Comparison of ENCODE assay signal across 30 cellular contexts in genomic region chr3:145696011-145696410, GRCh38.
"Had no signal": no experiment of that assay in that cellular context is flagged by ENCODE, and none has a peak within 500 bp of the region (broad histone marks: within the 10 kb centered on the region; RNA-seq: fewer than 3 reads in every experiment).

No MANE protein-coding gene starts in this region.

- H3K27me3 Mint-ChIP-seq: activated CD4-positive, alpha-beta memory T cell treated with anti-CD3 and anti-CD28 coated beads for 36 hours; activated CD4-positive, alpha-beta T cell treated with anti-CD3 and anti-CD28 coated beads for 36 hours; activated CD4-positive, alpha-beta T cell treated with anti-CD3 and anti-CD28 coated beads, Interleukin-2, amount 10 ng/mL, durations not matched to agents 24 days and 14 days; activated CD8-positive, alpha-beta memory T cell treated with anti-CD3 and anti-CD28 coated beads, Interleukin-2, amount 10 ng/mL, durations not matched to agents 7 days and 5 days; activated naive CD8-positive, alpha-beta T cell; activated T-cell treated with anti-CD3 and anti-CD28 coated beads, Interleukin-2, amount 50 U/mL, for 24 hours; central memory CD8-positive, alpha-beta T cell had no signal

- H3K4me1 Mint-ChIP-seq: activated CD4-positive, alpha-beta T cell treated with anti-CD3 and anti-CD28 coated beads for 36 hours; activated CD4-positive, alpha-beta T cell treated with anti-CD3 and anti-CD28 coated beads, Interleukin-2, amount 10 ng/mL, durations not matched to agents 24 days and 14 days; activated CD8-positive, alpha-beta memory T cell treated with anti-CD3 and anti-CD28 coated beads, Interleukin-2, amount 10 ng/mL, durations not matched to agents 7 days and 5 days; central memory CD8-positive, alpha-beta T cell had no signal

- H3K36me3 ChIP-seq: adrenal gland, ascending aorta, brain microvascular endothelial cell, gastrocnemius medialis, heart left ventricle had no signal

- H3K4me1 ChIP-seq: adrenal gland, ascending aorta, foreskin keratinocyte, gastrocnemius medialis, heart left ventricle had no signal

- H3K4me3 ChIP-seq: adrenal gland, ascending aorta, gastrocnemius medialis, heart left ventricle had no signal

- H3K9me3 ChIP-seq: adrenal gland, ascending aorta, gastrocnemius medialis, heart left ventricle had no signal

- H3K27ac Mint-ChIP-seq: activated CD4-positive, alpha-beta memory T cell treated with anti-CD3 and anti-CD28 coated beads for 36 hours; activated CD4-positive, alpha-beta T cell treated with anti-CD3 and anti-CD28 coated beads for 36 hours; activated CD4-positive, alpha-beta T cell treated with anti-CD3 and anti-CD28 coated beads, Interleukin-2, amount 10 ng/mL, durations not matched to agents 24 days and 14 days; activated CD8-positive, alpha-beta memory T cell treated with anti-CD3 and anti-CD28 coated beads, Interleukin-2, amount 10 ng/mL, durations not matched to agents 7 days and 5 days; activated CD8-positive, alpha-beta T cell treated with anti-CD3 and anti-CD28 coated beads, Interleukin-2, amount 10 ng/mL, durations not matched to agents 7 days and 5 days; activated naive CD8-positive, alpha-beta T cell; activated T-cell treated with anti-CD3 and anti-CD28 coated beads, Interleukin-2, amount 50 U/mL, for 24 hours; activated T-cell treated with anti-CD3 and anti-CD28 coated beads, Interleukin-2, amount 50 U/mL, for 72 hours; endodermal cell had no signal

- H3K27ac ChIP-seq: adrenal gland, ascending aorta, brain microvascular endothelial cell, foreskin keratinocyte, gastrocnemius medialis, heart left ventricle had no signal

- ATAC-seq: activated CD4-positive, alpha-beta T cell treated with anti-CD3 and anti-CD28 coated beads for 36 hours; activated CD8-positive, alpha-beta memory T cell treated with anti-CD3 and anti-CD28 coated beads, Interleukin-2, amount 10 ng/mL, durations not matched to agents 7 days and 5 days; activated CD8-positive, alpha-beta T cell treated with anti-CD3 and anti-CD28 coated beads, Interleukin-2, amount 10 ng/mL, durations not matched to agents 7 days and 5 days; activated T-cell treated with anti-CD3 and anti-CD28 coated beads, Interleukin-2, amount 50 U/mL, for 72 hours; esophagus mucosa; foreskin keratinocyte; gastrocnemius medialis; heart left ventricle had no signal

- H3K27me3 ChIP-seq: adrenal gland, ascending aorta, brain microvascular endothelial cell, foreskin keratinocyte, gastrocnemius medialis, heart left ventricle had no signal

- FAIRE-seq: bronchial epithelial cell had no signal

- H3K4me3 Mint-ChIP-seq: activated CD4-positive, alpha-beta memory T cell treated with anti-CD3 and anti-CD28 coated beads for 36 hours; activated CD4-positive, alpha-beta T cell treated with anti-CD3 and anti-CD28 coated beads for 36 hours; activated CD4-positive, alpha-beta T cell treated with anti-CD3 and anti-CD28 coated beads, Interleukin-2, amount 10 ng/mL, durations not matched to agents 24 days and 14 days; activated CD8-positive, alpha-beta memory T cell treated with anti-CD3 and anti-CD28 coated beads, Interleukin-2, amount 10 ng/mL, durations not matched to agents 7 days and 5 days; activated CD8-positive, alpha-beta T cell treated with anti-CD3 and anti-CD28 coated beads, Interleukin-2, amount 10 ng/mL, durations not matched to agents 7 days and 5 days; activated naive CD8-positive, alpha-beta T cell; activated T-cell treated with anti-CD3 and anti-CD28 coated beads, Interleukin-2, amount 50 U/mL, for 24 hours; activated T-cell treated with anti-CD3 and anti-CD28 coated beads, Interleukin-2, amount 50 U/mL, for 72 hours; central memory CD8-positive, alpha-beta T cell; endodermal cell had no signal

- H3K36me3 Mint-ChIP-seq: activated CD4-positive, alpha-beta memory T cell treated with anti-CD3 and anti-CD28 coated beads for 36 hours; activated CD8-positive, alpha-beta memory T cell treated with anti-CD3 and anti-CD28 coated beads, Interleukin-2, amount 10 ng/mL, durations not matched to agents 7 days and 5 days; activated naive CD8-positive, alpha-beta T cell had no signal

- DNase-seq: activated CD4-positive, alpha-beta memory T cell treated with anti-CD3 and anti-CD28 coated beads for 36 hours; activated CD4-positive, alpha-beta T cell treated with anti-CD3 and anti-CD28 coated beads for 36 hours; activated CD4-positive, alpha-beta T cell treated with anti-CD3 and anti-CD28 coated beads, Interleukin-2, amount 10 ng/mL, durations not matched to agents 24 days and 14 days; activated CD4-positive, CD25-positive, alpha-beta regulatory T cell; activated CD4-positive, CD25-positive, alpha-beta regulatory T cell treated with anti-CD3 and anti-CD28 coated beads, Interleukin-2, amount 50 U/mL, for 72 hours; activated CD8-positive, alpha-beta memory T cell treated with anti-CD3 and anti-CD28 coated beads, Interleukin-2, amount 10 ng/mL, durations not matched to agents 7 days and 5 days; activated CD8-positive, alpha-beta memory T cell treated with anti-CD3 and anti-CD28 coated beads, Interleukin-2, amount 50 U/mL, for 4 hours; activated CD8-positive, alpha-beta T cell treated with anti-CD3 and anti-CD28 coated beads, Interleukin-2, amount 10 ng/mL, durations not matched to agents 7 days and 5 days; activated gamma-delta T cell; activated naive CD4-positive, alpha-beta T cell treated with anti-CD3 and anti-CD28 coated beads, Interleukin-2, amount 50 U/mL, for 16 hours; activated naive CD4-positive, alpha-beta T cell treated with Interleukin-2 at 50 U/mL for 16 hours; activated T-cell treated with anti-CD3 and anti-CD28 coated beads for 4 hours; activated T-cell treated with anti-CD3 and anti-CD28 coated beads, Interleukin-2, amount 50 U/mL, for 24 hours; activated T-cell treated with anti-CD3 and anti-CD28 coated beads, Interleukin-2, amount 50 U/mL, for 72 hours; adrenal gland; brain microvascular endothelial cell; cortex of kidney; effector memory CD4-positive, alpha-beta T cell; endodermal cell; foreskin keratinocyte; gastrocnemius medialis; glutamatergic neuron; heart left ventricle; T-helper 1 cell; T-helper 2 cell had no signal
